10 cellular contexts compared by ENCODE assay signal in the genomic region with DNA sequence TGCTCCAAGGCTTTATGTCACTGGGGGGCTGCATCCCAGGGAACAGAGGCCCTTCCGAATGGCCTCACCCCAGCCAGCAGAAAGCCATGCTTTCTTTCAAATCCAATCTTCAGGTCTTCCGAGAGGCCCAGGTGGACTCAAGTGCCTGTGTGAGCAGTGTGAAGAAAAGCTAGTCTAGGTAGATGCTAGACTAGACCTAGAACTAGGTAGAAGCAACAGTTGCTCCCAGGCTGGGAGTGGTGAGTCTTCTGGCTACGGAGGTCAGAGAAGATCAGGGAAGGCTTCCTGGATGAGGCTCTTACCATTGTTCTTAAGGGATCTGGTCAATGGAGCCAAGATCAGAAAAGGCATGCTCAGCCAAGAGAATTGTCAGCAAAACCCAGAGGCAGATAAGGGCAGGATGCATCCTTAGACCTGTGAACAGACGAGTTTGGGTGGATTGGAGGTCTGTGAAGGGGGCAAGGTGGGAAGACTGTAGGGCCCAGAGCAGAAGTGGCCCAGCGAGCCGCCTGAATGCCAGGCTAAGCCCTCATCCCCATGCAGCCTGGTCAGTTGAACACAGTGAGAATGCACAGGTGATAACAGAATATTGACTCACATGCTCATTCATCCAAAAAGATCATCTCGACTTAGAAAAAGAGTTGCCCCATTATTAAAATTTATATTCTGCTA.
DNase-seq lines count a peak whose midpoint lies in the region; ATAC-seq and TF ChIP-seq lines count a peak whose summit lies in the region.
"Had no signal": no experiment of that assay in that cellular context is flagged by ENCODE, and none has a peak within 500 bp of the region (broad histone marks: within the 10 kb centered on the region; RNA-seq: fewer than 3 reads in every experiment).

No MANE protein-coding gene starts in this region.

- peaks cover 0 to 23% (median 16%) of the 10 kb centered on the region in 4 donors for H3K4me1 ChIP-seq in Peyer's patch
- peaks cover 93% of the 10 kb centered on the region for H3K4me1 ChIP-seq in effector memory CD4-positive, alpha-beta T cell (ENCODE audit: control insufficient read depth, insufficient read depth, low read length, poor library complexity, severe bottlenecking)

- POLR2A ChIA-PET in CD4-positive, alpha-beta T cell (lab: Charles Lee): no interaction called here

- CTCF ChIA-PET in CD4-positive, alpha-beta T cell (lab: Charles Lee): no interaction called here

- H3K4me3 Mint-ChIP-seq in CD4-positive, alpha-beta T cell: peak overlapping the region; percentile 39
- H3K4me3 Mint-ChIP-seq in natural killer cell treated with Interleukin-12 subunit alpha and Interleukin-12 subunit beta and Interleukin-15 and Interleukin-18, amount 100 ng/mL, for 72 hours: peak overlapping the region; percentile 83
- H3K4me3 Mint-ChIP-seq: endodermal cell had no signal

- H3K9me3 ChIP-seq in CD4-positive, alpha-beta T cell (ENCODE audit: control insufficient read depth, low read length): no peaks in the 10 kb centered on the region
- H3K9me3 ChIP-seq in Peyer's patch: no peaks in the 10 kb centered on the region
- no peaks in the 10 kb centered on the region for H3K9me3 ChIP-seq in effector memory CD4-positive, alpha-beta T cell (ENCODE audit: control insufficient read depth, low read length)

- intact Hi-C loops in CD4-positive, alpha-beta T cell (cut with DNase I, micrococcal nuclease): loop anchor here (5.0 kb wide), 3 partner anchors 67 to 112 kb away; a partner anchor contains a TSS

- no peak for DNase-seq in CD4-positive, alpha-beta T cell
- DNase-seq in Peyer's patch: no peak
- DNase-seq in effector memory CD4-positive, alpha-beta T cell: no peak
- DNase-seq in natural killer cell treated with Interleukin-12 subunit alpha and Interleukin-12 subunit beta and Interleukin-15 and Interleukin-18, amount 100 ng/mL, for 72 hours (ENCODE audit: low spot score): no peak
- DNase-seq in RPMI8226: no peak
- DNase-seq: endodermal cell; stimulated activated CD4-positive, alpha-beta T cell treated with anti-CD3 and anti-CD28 coated beads, Interleukin-4, amount 100 ng/mL, for 1 hour had no signal

- no peaks in the 10 kb centered on the region for H3K9me3 Mint-ChIP-seq in CD4-positive, alpha-beta T cell
- no peaks in the 10 kb centered on the region for H3K9me3 Mint-ChIP-seq in natural killer cell treated with Interleukin-12 subunit alpha and Interleukin-12 subunit beta and Interleukin-15 and Interleukin-18, amount 100 ng/mL, for 72 hours
- H3K9me3 Mint-ChIP-seq: endodermal cell had no signal

- no peak for ATAC-seq in CD4-positive, alpha-beta T cell (ENCODE audit: poor library complexity)
- no peak for ATAC-seq in natural killer cell treated with Interleukin-12 subunit alpha and Interleukin-12 subunit beta and Interleukin-15 and Interleukin-18, amount 100 ng/mL, for 72 hours
- ATAC-seq in HG03280 (IDR thresholded peaks at IDR 0.05; ENCODE audit: unreplicated experiment): no peak
- no peak for ATAC-seq in HG02798 (IDR thresholded peaks at IDR 0.05; ENCODE audit: poor library complexity, unreplicated experiment)
- ATAC-seq in HG03175 (IDR thresholded peaks at IDR 0.05; ENCODE audit: unreplicated experiment): no peak

- H3K27ac ChIP-seq in CD4-positive, alpha-beta T cell (ENCODE audit: low read depth, low read length): no peak overlapping the region
- peak overlapping the region in 3 of 4 donors; percentile 25 to 74 (median 37) for H3K27ac ChIP-seq in Peyer's patch
- peak overlapping the region; percentile 4 for H3K27ac ChIP-seq in effector memory CD4-positive, alpha-beta T cell (ENCODE audit: insufficient read depth, low read length, poor library complexity, severe bottlenecking)

- peak overlapping the region; percentile 64 for H3K27ac Mint-ChIP-seq in CD4-positive, alpha-beta T cell
- H3K27ac Mint-ChIP-seq in natural killer cell treated with Interleukin-12 subunit alpha and Interleukin-12 subunit beta and Interleukin-15 and Interleukin-18, amount 100 ng/mL, for 72 hours: peak overlapping the region; percentile 99 to 100
- H3K27ac Mint-ChIP-seq: endodermal cell had no signal

- peaks cover 88% of the 10 kb centered on the region for H3K4me1 Mint-ChIP-seq in CD4-positive, alpha-beta T cell (ENCODE audit: low read depth)
- H3K4me1 Mint-ChIP-seq in natural killer cell treated with Interleukin-12 subunit alpha and Interleukin-12 subunit beta and Interleukin-15 and Interleukin-18, amount 100 ng/mL, for 72 hours (ENCODE audit: low read depth in 2 of 2): peaks cover 78 to 82% of the 10 kb centered on the region in 2 donors

- H3K36me3 Mint-ChIP-seq in CD4-positive, alpha-beta T cell (ENCODE audit: low read depth): no peaks in the 10 kb centered on the region
- no peaks in the 10 kb centered on the region for H3K36me3 Mint-ChIP-seq in natural killer cell treated with Interleukin-12 subunit alpha and Interleukin-12 subunit beta and Interleukin-15 and Interleukin-18, amount 100 ng/mL, for 72 hours

- H3K36me3 ChIP-seq in Peyer's patch: no peaks in the 10 kb centered on the region
- no peaks in the 10 kb centered on the region for H3K36me3 ChIP-seq in effector memory CD4-positive, alpha-beta T cell (ENCODE audit: control insufficient read depth, insufficient read depth, low read length)

- H3K27me3 Mint-ChIP-seq in CD4-positive, alpha-beta T cell: no peaks in the 10 kb centered on the region
- no peaks in the 10 kb centered on the region for H3K27me3 Mint-ChIP-seq in natural killer cell treated with Interleukin-12 subunit alpha and Interleukin-12 subunit beta and Interleukin-15 and Interleukin-18, amount 100 ng/mL, for 72 hours

- H3K4me3 ChIP-seq in Peyer's patch: no peak overlapping the region
- no peak overlapping the region for H3K4me3 ChIP-seq in effector memory CD4-positive, alpha-beta T cell (ENCODE audit: insufficient read depth, low read depth, low read length, poor library complexity, severe bottlenecking)

- H3K27me3 ChIP-seq in CD4-positive, alpha-beta T cell (ENCODE audit: control insufficient read depth, insufficient read depth, low read length): no peaks in the 10 kb centered on the region
- H3K27me3 ChIP-seq in Peyer's patch: no peaks in the 10 kb centered on the region
- no peaks in the 10 kb centered on the region for H3K27me3 ChIP-seq in effector memory CD4-positive, alpha-beta T cell (replicated peaks; ENCODE audit: control insufficient read depth, insufficient read depth, low read length, poor library complexity, severe bottlenecking)

- no peak for TF ChIP-seq CTCF in CD4-positive, alpha-beta T cell (IDR thresholded peaks at IDR 0.05)
- no peak for TF ChIP-seq CTCF in Peyer's patch (IDR thresholded peaks at IDR 0.05)

- TF ChIP-seq POLR2A in Peyer's patch (IDR thresholded peaks at IDR 0.05): no peak
